In genomic region chr14:37232907-37233481, GRCh38 we compare ENCODE assay signal across 10 cellular contexts. TPM values are rescaled to one million over a fixed set of nuclear protein-coding genes. Genes with fewer than 3 reads are reported as not detected.
DNase-seq lines count a peak whose midpoint lies in the region.
"Had no signal": no experiment of that assay in that cellular context is flagged by ENCODE, and none has a peak within 500 bp of the region (broad histone marks: within the 10 kb centered on the region; RNA-seq: fewer than 3 reads in every experiment).

No MANE protein-coding gene starts in this region.

- H3K36me3 ChIP-seq in adipocyte (ENCODE audit: control insufficient read depth, insufficient read depth, low read length, severe bottlenecking) = no peaks in the 10 kb centered on the region
- H3K36me3 ChIP-seq: neutrophil, SJCRH30 had no signal

- H3K4me1 ChIP-seq in adipocyte (ENCODE audit: control insufficient read depth, insufficient read depth, low read length) = no peaks in the 10 kb centered on the region
- H3K4me1 ChIP-seq: SJCRH30 had no signal

- H3K9me3 Mint-ChIP-seq in activated T-cell treated with anti-CD3 and anti-CD28 coated beads, Interleukin-2, amount 50 U/mL, for 24 hours = no peaks in the 10 kb centered on the region
- H3K9me3 Mint-ChIP-seq in activated CD4-positive, alpha-beta memory T cell treated with anti-CD3 and anti-CD28 coated beads, Interleukin-2, amount 10 ng/mL, durations not matched to agents 7 days and 5 days = no peaks in the 10 kb centered on the region

- peak; percentile 44 for DNase-seq in D341Med (ENCODE audit: low spot score)
- DNase-seq in H4 (ENCODE audit: low spot score) = peak; percentile 60
- peak; percentile 14 for DNase-seq in NCI-H187 treated with DMSO at 0.1 percent for 48 hours (lab: John Stamatoyannopoulos, UW)
- DNase-seq in adipocyte (ENCODE audit: low read depth) = peak; percentile 84
- DNase-seq in iris pigment epithelial cell (ENCODE audit: low read depth) = peak; percentile 69
- DNase-seq in activated T-cell treated with anti-CD3 and anti-CD28 coated beads, Interleukin-2, amount 50 U/mL, for 24 hours = no peak
- DNase-seq in caudate nucleus (lab: John Stamatoyannopoulos, UW) = no peak
- no peak for DNase-seq in activated CD4-positive, alpha-beta memory T cell treated with anti-CD3 and anti-CD28 coated beads, Interleukin-2, amount 10 ng/mL, durations not matched to agents 7 days and 5 days

- no peaks in the 10 kb centered on the region for H3K27me3 ChIP-seq in adipocyte (replicated peaks; ENCODE audit: control insufficient read depth, insufficient read depth, low read length)
- H3K27me3 ChIP-seq: neutrophil, SJCRH30 had no signal

- H3K27ac ChIP-seq in caudate nucleus (ENCODE audit: low read depth, low read length) = no peak overlapping the region
- H3K27ac ChIP-seq: neutrophil, SJCRH30 had no signal

- no peaks in the 10 kb centered on the region for H3K27me3 Mint-ChIP-seq in activated T-cell treated with anti-CD3 and anti-CD28 coated beads, Interleukin-2, amount 50 U/mL, for 24 hours
- no peaks in the 10 kb centered on the region for H3K27me3 Mint-ChIP-seq in activated CD4-positive, alpha-beta memory T cell treated with anti-CD3 and anti-CD28 coated beads, Interleukin-2, amount 10 ng/mL, durations not matched to agents 7 days and 5 days

- no peak overlapping the region for H3K27ac Mint-ChIP-seq in activated T-cell treated with anti-CD3 and anti-CD28 coated beads, Interleukin-2, amount 50 U/mL, for 24 hours
- H3K27ac Mint-ChIP-seq in activated CD4-positive, alpha-beta memory T cell treated with anti-CD3 and anti-CD28 coated beads, Interleukin-2, amount 10 ng/mL, durations not matched to agents 7 days and 5 days = no peak overlapping the region

- no peaks in the 10 kb centered on the region for H3K4me1 Mint-ChIP-seq in activated T-cell treated with anti-CD3 and anti-CD28 coated beads, Interleukin-2, amount 50 U/mL, for 24 hours (ENCODE audit: low read depth)
- H3K4me1 Mint-ChIP-seq in activated CD4-positive, alpha-beta memory T cell treated with anti-CD3 and anti-CD28 coated beads, Interleukin-2, amount 10 ng/mL, durations not matched to agents 7 days and 5 days = no peaks in the 10 kb centered on the region

- H3K36me3 Mint-ChIP-seq in activated T-cell treated with anti-CD3 and anti-CD28 coated beads, Interleukin-2, amount 50 U/mL, for 24 hours (ENCODE audit: low read depth) = no peaks in the 10 kb centered on the region
- H3K36me3 Mint-ChIP-seq in activated CD4-positive, alpha-beta memory T cell treated with anti-CD3 and anti-CD28 coated beads, Interleukin-2, amount 10 ng/mL, durations not matched to agents 7 days and 5 days (ENCODE audit: low read depth) = no peaks in the 10 kb centered on the region

- H3K9me3 ChIP-seq in adipocyte (ENCODE audit: control insufficient read depth, low read length) = no peaks in the 10 kb centered on the region
- H3K9me3 ChIP-seq: neutrophil, SJCRH30 had no signal

- POLR2A ChIA-PET in activated CD4-positive, alpha-beta memory T cell treated with anti-CD3 and anti-CD28 coated beads, Interleukin-2, amount 10 ng/mL, durations not matched to agents 7 days and 5 days (lab: Charles Lee) = no interaction called here

- H3K4me3 ChIP-seq in adipocyte (ENCODE audit: low read length) = no peak overlapping the region
- H3K4me3 ChIP-seq: SJCRH30 had no signal

- CTCF ChIA-PET in activated CD4-positive, alpha-beta memory T cell treated with anti-CD3 and anti-CD28 coated beads, Interleukin-2, amount 10 ng/mL, durations not matched to agents 7 days and 5 days (lab: Charles Lee) = no interaction called here

- H3K9ac ChIP-seq in adipocyte (ENCODE audit: low read length) = no peak overlapping the region

- H3K4me3 Mint-ChIP-seq in activated T-cell treated with anti-CD3 and anti-CD28 coated beads, Interleukin-2, amount 50 U/mL, for 24 hours = no peak overlapping the region
- H3K4me3 Mint-ChIP-seq in activated CD4-positive, alpha-beta memory T cell treated with anti-CD3 and anti-CD28 coated beads, Interleukin-2, amount 10 ng/mL, durations not matched to agents 7 days and 5 days = no peak overlapping the region

RNA-seq across cellular contexts. Expression of gene MIPOL1, which starts 35.3 kb away (rescaled TPM):
- 0.06 TPM in 1 of 2 replicates, not detected in the other for total RNA-seq in H4 (2014; rRNA removed; shearing (Covaris generic))
- under 1 TPM in 1 of 2 experiments, not detected in 1; 0.18 TPM for total RNA-seq in activated CD4-positive, alpha-beta memory T cell treated with anti-CD3 and anti-CD28 coated beads, Interleukin-2, amount 10 ng/mL, durations not matched to agents 7 days and 5 days

Comparison
In these comparisons a context has a peak if more than half of its experiments do, and no peak if none do; other contexts are left out.
1. DNase-seq: peak in D341Med (single experiment), H4 (single experiment), NCI-H187 treated with DMSO at 0.1 percent for 48 hours (single experiment), adipocyte (single experiment) and iris pigment epithelial cell (single experiment); none in activated T-cell treated with anti-CD3 and anti-CD28 coated beads, Interleukin-2, amount 50 U/mL, for 24 hours (single experiment), caudate nucleus (0 of 61) and activated CD4-positive, alpha-beta memory T cell treated with anti-CD3 and anti-CD28 coated beads, Interleukin-2, amount 10 ng/mL, durations not matched to agents 7 days and 5 days (single experiment).